ENCODE assay signal across 11 cellular contexts in genomic region chr15:38217181-38217580, GRCh38. TPM values are rescaled to one million over a fixed set of nuclear protein-coding genes. Genes with fewer than 3 reads are reported as not detected.
DNase-seq lines count a peak whose midpoint lies in the region; ATAC-seq and TF ChIP-seq lines count a peak whose summit lies in the region.
"Had no signal": no experiment of that assay in that cellular context is flagged by ENCODE, and none has a peak within 500 bp of the region (broad histone marks: within the 10 kb centered on the region; RNA-seq: fewer than 3 reads in every experiment).

No MANE protein-coding gene starts in this region.

- no peaks in the 10 kb centered on the region for H3K79me2 ChIP-seq in KMS-11 (ENCODE audit: insufficient read depth, low read depth)

- peaks cover 64% of the 10 kb centered on the region for H3K4me1 ChIP-seq in KMS-11 (ENCODE audit: low read depth, poor library complexity, severe bottlenecking)

- peak overlapping the region; percentile 70 for H3K27ac ChIP-seq in KMS-11

- peak; percentile 54 for DNase-seq in AG04449 (ENCODE audit: low read depth, low spot score)
- DNase-seq in iris pigment epithelial cell (ENCODE audit: low read depth) = peak; percentile 89
- DNase-seq in ecto neural progenitor cell (ENCODE audit: low spot score) = no peak
- no peak for DNase-seq in NCI-H1930 (lab: John Stamatoyannopoulos, UW)
- DNase-seq in SW 1271 (lab: John Stamatoyannopoulos, UW) = no peak
- DNase-seq in omental fat pad (ENCODE audit: low spot score) = no peak
- DNase-seq: CD4-positive, alpha-beta T cell; KG1; Right ventricle myocardium superior had no signal

- H3K4me3 ChIP-seq in AG04449 (ENCODE audit: low read depth, low read length) (no peak overlapping the region), KMS-11 (IDR thresholded peaks at IDR 0.05; ENCODE audit: insufficient read depth, low read depth, low read length) (no peak overlapping the region), WI38 (ENCODE audit: low read depth, low read length) (peak overlapping the region; percentile 11; the same call in 1 of the 2 replicates)

- H3K9ac ChIP-seq in KMS-11 = peak overlapping the region; percentile 48; the same call in 1 of the 2 replicates

- TF ChIP-seq CTCF in AG04449 (IDR thresholded peaks at IDR 0.05; ENCODE audit: insufficient read depth, low read length, missing control alignments) = no peak
- TF ChIP-seq CTCF in KMS-11 (conservative IDR thresholded peaks at IDR 0.05; ENCODE audit: low read depth, low read length) = no peak
- no peak for TF ChIP-seq CTCF in WI38 (IDR thresholded peaks at IDR 0.05; ENCODE audit: low read depth, low read length)
- TF ChIP-seq CTCF in omental fat pad (IDR thresholded peaks at IDR 0.05) = no peak

- no peaks in the 10 kb centered on the region for H4K20me1 ChIP-seq in KMS-11 (ENCODE audit: insufficient read depth)

- CTCF ChIA-PET in AG04449 (lab: Yijun Ruan, JAX) = interaction anchor here (0.6 to 1.4 kb wide), 2 partner anchors 11 to 36 kb away, joined by 3 to 4 read pairs; no protein-coding TSS in a partner anchor

- H3K4me2 ChIP-seq in KMS-11 = peak overlapping the region; percentile 72

- H2AFZ ChIP-seq in KMS-11 (ENCODE audit: low read depth) = peak overlapping the region; percentile 77

- no peak for ATAC-seq in omental fat pad (ENCODE audit: low FRiP score)

- no peaks in the 10 kb centered on the region for H3K36me3 ChIP-seq in KMS-11 (ENCODE audit: insufficient read depth)

- POLR2A ChIA-PET in AG04449 (lab: Yijun Ruan, JAX) = interaction anchor here (2.4 kb wide), 1 partner anchor 35 kb away, joined by 8 read pairs; the partner anchor contains the start of gene SPRED1

- H3K27me3 ChIP-seq in KMS-11 (ENCODE audit: insufficient read depth, low read depth) = no peaks in the 10 kb centered on the region

RNA-seq across cellular contexts. Expression of gene SPRED1, which starts 35.5 kb away (rescaled TPM):
- 10 to 100 TPM; 22.0 to 74.8 (median 35.9) TPM for total RNA-seq in omental fat pad

Comparison
In these comparisons a context has a peak if more than half of its experiments do, and no peak if none do; other contexts are left out.
1. DNase-seq: peak in AG04449 (single experiment) and iris pigment epithelial cell (single experiment); none in ecto neural progenitor cell (single experiment), NCI-H1930 (0 of 2), SW 1271 (0 of 2) and omental fat pad (single experiment).